ENCODE assay signal across 15 cellular contexts in genomic region chr5:144011348-144011861, GRCh38.
DNase-seq lines count a peak whose midpoint lies in the region; ATAC-seq, FAIRE-seq and TF ChIP-seq lines count a peak whose summit lies in the region.
"Had no signal": no experiment of that assay in that cellular context is flagged by ENCODE, and none has a peak within 500 bp of the region (broad histone marks: within the 10 kb centered on the region; RNA-seq: fewer than 3 reads in every experiment).

No MANE protein-coding gene starts in this region.

- H3K27ac Mint-ChIP-seq in WTC11, result peak overlapping the region; percentile 93
- no peak overlapping the region for H3K27ac Mint-ChIP-seq in mesothelial cell of epicardium
- H3K27ac Mint-ChIP-seq: CD4-positive, alpha-beta memory T cell had no signal

- H3K36me3 ChIP-seq in HUES48 (ENCODE audit: control insufficient read depth, insufficient read depth, low read length) (no peaks in the 10 kb centered on the region), iPS DF 6.9 (ENCODE audit: control insufficient read depth, insufficient read depth, low read length) (peaks cover 3% of the 10 kb centered on the region; the same call in 1 of the 2 replicates)
- H3K36me3 ChIP-seq: BE2C, HAP-1 had no signal

- DNase-seq in WTC11 (ENCODE audit: low spot score) (no peak), iPS DF 6.9 (ENCODE audit: low read depth, low spot score) (peak; percentile 11), mesothelial cell of epicardium (ENCODE audit: low spot score in 2 of 2, unreplicated experiment in 2 of 2) (no peak), GM12892 (ENCODE audit: insufficient read length) (no peak)
- DNase-seq: BE2C; CD4-positive, alpha-beta memory T cell; DMS79; GDM1; GM23248 had no signal

- H3K4me1 ChIP-seq in HUES48 (ENCODE audit: control insufficient read depth, insufficient read depth, low read length) (no peaks in the 10 kb centered on the region; the same call in 1 of the 2 replicates), iPS DF 6.9 (ENCODE audit: control insufficient read depth, insufficient read depth, low read length) (no peaks in the 10 kb centered on the region)
- H3K4me1 ChIP-seq: A549, BE2C had no signal

- no peak overlapping the region for H3K4me3 Mint-ChIP-seq in WTC11
- H3K4me3 Mint-ChIP-seq in mesothelial cell of epicardium, result no peak overlapping the region
- H3K4me3 Mint-ChIP-seq: CD4-positive, alpha-beta memory T cell had no signal

- no peak for FAIRE-seq in GM12892 (lab: Jason Lieb, UNC)
- FAIRE-seq: A549, K562 had no signal

- no peak for TF ChIP-seq CTCF in WTC11 (IDR thresholded peaks at IDR 0.05)
- no peak for TF ChIP-seq CTCF in mesothelial cell of epicardium (IDR thresholded peaks at IDR 0.05; ENCODE audit: unreplicated experiment)

- peak overlapping the region; percentile 45; the same call in 1 of the 2 replicates for H3K4me3 ChIP-seq in HUES48 (ENCODE audit: low read depth, low read length)
- no peak overlapping the region for H3K4me3 ChIP-seq in iPS DF 6.9 (ENCODE audit: low read length)
- H3K4me3 ChIP-seq: A549, GM23248, HAP-1, K562 had no signal

- peak overlapping the region; percentile 97 for H3K27ac ChIP-seq in HUES48 (ENCODE audit: low read depth, low read length)
- H3K27ac ChIP-seq in iPS DF 6.9 (ENCODE audit: low read length), result no peak overlapping the region
- H3K27ac ChIP-seq: A549, C4-2B, GM23248 had no signal

- no peaks in the 10 kb centered on the region; the same call in 1 of the 2 replicates for H3K27me3 Mint-ChIP-seq in WTC11 (ENCODE audit: low read depth)
- H3K27me3 Mint-ChIP-seq in mesothelial cell of epicardium (ENCODE audit: low read depth), result no peaks in the 10 kb centered on the region
- H3K27me3 Mint-ChIP-seq: CD4-positive, alpha-beta memory T cell had no signal

- H3K27me3 ChIP-seq in HUES48 (ENCODE audit: control insufficient read depth, insufficient read depth, low read length), result no peaks in the 10 kb centered on the region
- H3K27me3 ChIP-seq in iPS DF 6.9 (ENCODE audit: control insufficient read depth, insufficient read depth, low read length), result no peaks in the 10 kb centered on the region
- H3K27me3 ChIP-seq: BE2C had no signal

- POLR2A ChIA-PET in WTC11 (lab: Charles Lee), result interaction anchor here (0.7 kb wide), 1 partner anchor 65 kb away, joined by 4 read pairs; no protein-coding TSS in a partner anchor

- peaks cover 73% of the 10 kb centered on the region for H3K9me3 ChIP-seq in HUES48 (ENCODE audit: control insufficient read depth, insufficient read depth, low read length)
- peaks cover 4% of the 10 kb centered on the region; the same call in 1 of the 2 replicates for H3K9me3 ChIP-seq in iPS DF 6.9 (ENCODE audit: control insufficient read depth, insufficient read depth, low read length)
- H3K9me3 ChIP-seq: BE2C, HAP-1 had no signal

- peaks cover 70% of the 10 kb centered on the region for H3K36me3 Mint-ChIP-seq in WTC11
- H3K36me3 Mint-ChIP-seq in mesothelial cell of epicardium, result no peaks in the 10 kb centered on the region

- CTCF ChIA-PET in WTC11 (lab: Charles Lee), result no interaction called here

- peak overlapping the region; percentile 34; the same call in 1 of the 2 replicates for H3K9ac ChIP-seq in HUES48 (ENCODE audit: low read depth, low read length)
- H3K9ac ChIP-seq: GM23248 had no signal

- peak; percentile 84 for ATAC-seq in WTC11
- no peak for ATAC-seq in GM18909 (IDR thresholded peaks at IDR 0.05; ENCODE audit: poor library complexity, unreplicated experiment)
- ATAC-seq: A549, K562 had no signal

- peaks cover 66% of the 10 kb centered on the region for H3K9me3 Mint-ChIP-seq in WTC11
- H3K9me3 Mint-ChIP-seq in mesothelial cell of epicardium, result peaks cover 34% of the 10 kb centered on the region

- H3K4me1 Mint-ChIP-seq in WTC11 (peaks cover 42% of the 10 kb centered on the region), mesothelial cell of epicardium (peaks cover 4% of the 10 kb centered on the region)

- TF ChIP-seq POLR2A in GM12892 (IDR thresholded peaks at IDR 0.05; ENCODE audit: low read depth, low read length), result no peak

TF ChIP-seq in WTC11, 78 proteins besides CTCF, POLR2A, EP300 and RAD21:
- TF ChIP-seq NFYB (CRISPR knock-in tag; conservative IDR thresholded peaks at IDR 0.05; ENCODE audit: low read depth), result no peak
- TF ChIP-seq ZNF263 (CRISPR knock-in tag; IDR thresholded peaks at IDR 0.05; ENCODE audit: low read depth), result no peak
- no peak for TF ChIP-seq NR1H2 (CRISPR knock-in tag; IDR thresholded peaks at IDR 0.05)
- no peak for TF ChIP-seq IRF2 (CRISPR knock-in tag; IDR thresholded peaks at IDR 0.05; ENCODE audit: borderline replicate concordance, low read depth)
- TF ChIP-seq ARID4B (CRISPR knock-in tag; IDR thresholded peaks at IDR 0.05; ENCODE audit: borderline replicate concordance), result no peak
- TF ChIP-seq PREB (CRISPR knock-in tag; IDR thresholded peaks at IDR 0.05; ENCODE audit: borderline replicate concordance), result no peak
- no peak for TF ChIP-seq NFE2L1 (CRISPR knock-in tag; IDR thresholded peaks at IDR 0.05)
- TF ChIP-seq SMAD3 (CRISPR knock-in tag; IDR thresholded peaks at IDR 0.05; ENCODE audit: borderline replicate concordance), result no peak
- TF ChIP-seq ATF1 (CRISPR knock-in tag; IDR thresholded peaks at IDR 0.05), result no peak
- TF ChIP-seq, protein P1, sequence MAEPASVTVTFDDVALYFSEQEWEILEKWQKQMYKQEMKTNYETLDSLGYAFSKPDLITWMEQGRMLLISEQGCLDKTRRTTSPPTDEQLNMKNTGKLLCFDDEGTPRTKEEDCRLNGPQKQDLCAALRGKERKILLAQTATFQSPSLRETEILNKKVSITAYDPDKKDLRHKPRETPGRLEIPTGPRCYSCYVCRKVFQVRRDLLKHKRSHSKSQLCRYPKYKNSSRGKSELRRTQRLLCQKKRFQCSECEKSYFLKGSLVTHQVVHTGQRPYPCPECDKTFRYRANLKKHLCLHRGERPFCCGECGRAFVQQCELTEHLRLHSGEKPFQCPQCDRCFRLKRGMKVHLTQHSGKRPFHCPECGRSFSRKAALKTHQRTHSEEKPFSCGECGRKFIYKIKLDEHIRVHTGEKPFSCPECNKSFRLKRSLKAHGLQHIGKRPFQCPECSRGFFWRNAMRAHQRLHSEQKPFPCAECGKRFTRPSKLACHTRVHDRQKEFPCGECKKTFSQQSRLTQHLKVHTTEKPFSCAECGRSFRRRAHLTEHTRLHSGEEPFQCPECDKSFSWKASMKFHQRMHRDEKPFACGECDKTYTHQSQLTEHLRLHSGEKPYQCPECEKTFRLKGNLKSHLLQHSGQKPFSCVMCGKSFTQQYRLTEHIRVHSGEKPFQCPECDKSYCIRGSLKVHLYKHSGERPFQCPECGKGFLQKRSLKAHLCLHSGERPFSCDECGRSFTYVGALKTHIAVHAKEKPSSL (CRISPR knock-in tag; conservative IDR thresholded peaks at IDR 0.05), result no peak
- no peak for TF ChIP-seq IRF1 (CRISPR knock-in tag; IDR thresholded peaks at IDR 0.05)
- no peak for TF ChIP-seq ZNF138 (CRISPR knock-in tag; conservative IDR thresholded peaks at IDR 0.05)
